In the genomic region with DNA sequence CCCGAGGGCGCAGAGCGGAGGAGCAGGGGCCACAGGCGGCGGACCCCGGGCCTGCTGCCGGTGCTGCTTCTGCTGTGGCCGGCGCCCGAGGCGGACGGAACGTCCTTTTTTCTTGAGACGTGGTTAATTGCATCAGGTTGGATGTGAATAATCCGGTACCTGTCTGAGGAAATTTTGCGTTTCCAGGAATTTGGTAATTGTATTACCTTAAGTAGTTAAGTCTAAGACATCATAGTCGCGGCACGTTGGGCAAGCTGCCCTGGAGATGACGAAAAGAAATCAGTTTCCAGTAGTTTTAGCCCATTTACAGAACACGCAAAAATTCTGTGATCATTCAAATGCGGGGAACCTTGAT, we compare ENCODE assay signal across 8 cellular contexts. TPM values are rescaled to one million over a fixed set of nuclear protein-coding genes. Genes with fewer than 3 reads are reported as not detected.
DNase-seq lines count a peak whose midpoint lies in the region; ATAC-seq and TF ChIP-seq lines count a peak whose summit lies in the region.

No MANE protein-coding gene starts in this region.

- peak overlapping the region; percentile 91 for H3K4me3 Mint-ChIP-seq in GM23338
- H3K4me3 Mint-ChIP-seq in T-helper 2 cell treated with Interferon-gamma antibody and Interleukin-4, amounts not matched to agents 5 μg/mL and 100 μg/mL, for 36 hours, result peak overlapping the region; percentile 79

- 0 to 2% (median 1%) methylated on average over 11 to 22 of the region's 22 CpGs for WGBS in heart left ventricle, 4 donors

- H3K79me2 ChIP-seq in GM23338 (replicated peaks; ENCODE audit: insufficient read depth), result peaks cover 53% of the 10 kb centered on the region

- TF ChIP-seq POLR2A in heart left ventricle (IDR thresholded peaks at IDR 0.05), result no peak

- H3K36me3 ChIP-seq in GM23338 (ENCODE audit: insufficient read depth), result no peaks in the 10 kb centered on the region
- H3K36me3 ChIP-seq in heart left ventricle, result no peaks in the 10 kb centered on the region

- no peaks in the 10 kb centered on the region for H3K27me3 ChIP-seq in GM23338 (ENCODE audit: insufficient read depth)
- no peaks in the 10 kb centered on the region for H3K27me3 ChIP-seq in heart left ventricle

- H2AFZ ChIP-seq in GM23338, result peak overlapping the region; percentile 91

- H3K9me3 ChIP-seq in heart left ventricle, result no peaks in the 10 kb centered on the region

- H3K9me3 Mint-ChIP-seq in GM23338, result no peaks in the 10 kb centered on the region
- H3K9me3 Mint-ChIP-seq in T-helper 2 cell treated with Interferon-gamma antibody and Interleukin-4, amounts not matched to agents 5 μg/mL and 100 μg/mL, for 36 hours, result no peaks in the 10 kb centered on the region

- TF ChIP-seq CTCF in GM23338 (conservative IDR thresholded peaks at IDR 0.05; ENCODE audit: low read depth in 2 of 2), result no peak
- TF ChIP-seq CTCF in heart left ventricle (IDR thresholded peaks at IDR 0.05), result no peak

- ATAC-seq in GM23338 (no peak), heart left ventricle (no peak), HG03378 (IDR thresholded peaks at IDR 0.05; ENCODE audit: unreplicated experiment) (no peak), GM21528 (IDR thresholded peaks at IDR 0.05; ENCODE audit: low FRiP score, unreplicated experiment) (no peak)

- H3K36me3 Mint-ChIP-seq in GM23338 (ENCODE audit: low read depth), result peaks cover 3% of the 10 kb centered on the region; the same call in 2 of the 3 replicates
- peaks cover 8% of the 10 kb centered on the region for H3K36me3 Mint-ChIP-seq in T-helper 2 cell treated with Interferon-gamma antibody and Interleukin-4, amounts not matched to agents 5 μg/mL and 100 μg/mL, for 36 hours (ENCODE audit: low read depth)

- peaks cover 5% of the 10 kb centered on the region for H3K27me3 Mint-ChIP-seq in GM23338 (ENCODE audit: insufficient read depth, low read depth, poor library complexity)
- H3K27me3 Mint-ChIP-seq in T-helper 2 cell treated with Interferon-gamma antibody and Interleukin-4, amounts not matched to agents 5 μg/mL and 100 μg/mL, for 36 hours (ENCODE audit: low read depth), result peaks cover 3% of the 10 kb centered on the region

- H3K4me2 ChIP-seq in GM23338, result peak overlapping the region; percentile 88

- H4K20me1 ChIP-seq in GM23338 (replicated peaks; ENCODE audit: insufficient read depth), result peaks cover 6% of the 10 kb centered on the region

- peak overlapping the region; percentile 61; the same call in 1 of the 2 replicates for H3K27ac Mint-ChIP-seq in GM23338
- H3K27ac Mint-ChIP-seq in T-helper 2 cell treated with Interferon-gamma antibody and Interleukin-4, amounts not matched to agents 5 μg/mL and 100 μg/mL, for 36 hours, result peak overlapping the region; percentile 82

- H3K4me1 ChIP-seq in GM23338 (ENCODE audit: insufficient read depth) (peaks cover 11% of the 10 kb centered on the region), heart left ventricle (peaks cover 7 to 48% (median 32%) of the 10 kb centered on the region in 12 donors)

- H3K4me3 ChIP-seq in GM23338 (peak overlapping the region; percentile 87), heart left ventricle (peak overlapping the region; percentile 61 to 99 (median 85)), skeletal muscle cell (ENCODE audit: low read depth, low read length) (peak overlapping the region; percentile 97)

- H3F3A ChIP-seq in GM23338 (replicated peaks; ENCODE audit: low read depth), result no peaks in the 10 kb centered on the region

- H3K4me1 Mint-ChIP-seq in GM23338, result peaks cover 38% of the 10 kb centered on the region
- H3K4me1 Mint-ChIP-seq in T-helper 2 cell treated with Interferon-gamma antibody and Interleukin-4, amounts not matched to agents 5 μg/mL and 100 μg/mL, for 36 hours (ENCODE audit: low read depth), result peaks cover 16% of the 10 kb centered on the region

- intact Hi-C loops in heart left ventricle (cut with DNase I), result loop anchor here in 2 of 10 donors (5.0 kb wide), 2 partner anchors 51 to 251 kb away; no protein-coding TSS in a partner anchor

- DNase-seq in GM23338 (ENCODE audit: low spot score), result no peak
- DNase-seq in T-helper 2 cell treated with Interferon-gamma antibody and Interleukin-4, amounts not matched to agents 5 μg/mL and 100 μg/mL, for 36 hours (ENCODE audit: low spot score), result no peak
- DNase-seq in heart left ventricle, result no peak
- DNase-seq in skeletal muscle cell (ENCODE audit: low read depth), result no peak
- DNase-seq in NK-92 treated with Interleukin-12 subunit alpha and Interleukin-12 subunit beta, amount 100 ng/mL, for 24 hours (lab: John Stamatoyannopoulos, UW), result no peak
- no peak for DNase-seq in ecto neural progenitor cell (ENCODE audit: low spot score)

- H3K27ac ChIP-seq in GM23338 (ENCODE audit: low read depth), result peak overlapping the region; percentile 94
- H3K27ac ChIP-seq in heart left ventricle, result peak overlapping the region; percentile 88 to 99 (median 95)

- H3K9me2 ChIP-seq in GM23338 (ENCODE audit: insufficient read depth), result no peaks in the 10 kb centered on the region

TF ChIP-seq in GM23338, 12 proteins besides CTCF, POLR2A, EP300 and RAD21:
- TF ChIP-seq ZNF331 (CRISPR knock-in tag; IDR thresholded peaks at IDR 0.05; ENCODE audit: low read depth) (no peak), EZH2phosphoT487 (IDR thresholded peaks at IDR 0.05; ENCODE audit: unreplicated experiment) (no peak), STAT1 (IDR thresholded peaks at IDR 0.05; ENCODE audit: unreplicated experiment) (no peak), JUNB (IDR thresholded peaks at IDR 0.05; ENCODE audit: unreplicated experiment) (no peak), POLR2AphosphoS5 (IDR thresholded peaks at IDR 0.05; ENCODE audit: low read depth) (no peak)
TF ChIP-seq in GM23338: peak in this region for 0.

RNA-seq across cellular contexts. Expression of gene SPECC1L, which starts 0.8 kb away (rescaled TPM):
- 35.2 and 44.7 TPM in 2 replicates for total RNA-seq in GM23338 (2014; rRNA removed; shearing (Covaris generic))
- polyA plus RNA-seq in GM23338 (2016; fragmentation: Nextera tagmentation; extraction: Ambion mirVana) (17.9 and 24.3 TPM in 2 replicates), heart left ventricle (10 to 100 TPM in 1 of 2 donors, 1 to 10 TPM in 1; 9.8 to 22.3 TPM)
- 10 to 100 TPM; 25.4 to 65.3 (median 52.8) TPM for total RNA-seq in heart left ventricle

RNA-seq across cellular contexts. Expression of gene GGT5, which starts 26.5 kb away (rescaled TPM):
- not detected in 2 replicates for total RNA-seq in GM23338 (2014; rRNA removed; shearing (Covaris generic))
- polyA plus RNA-seq in GM23338 (2016; fragmentation: Nextera tagmentation; extraction: Ambion mirVana), result not detected in 2 replicates
- total RNA-seq in heart left ventricle, result 10 to 100 TPM in 7 of 9 donors, 1 to 10 TPM in 2; 6.1 to 71.5 (median 15.5) TPM
- polyA plus RNA-seq in heart left ventricle, result 10 to 100 TPM; 30.9 to 41.6 TPM
